ENCODE assay signal across 16 cellular contexts in genomic region chr10:63145782-63146181, GRCh38. TPM values are rescaled to one million over a fixed set of nuclear protein-coding genes. Genes with fewer than 3 reads are reported as not detected.
DNase-seq lines count a peak whose midpoint lies in the region; ATAC-seq, FAIRE-seq and TF ChIP-seq lines count a peak whose summit lies in the region.
"Had no signal": no experiment of that assay in that cellular context is flagged by ENCODE, and none has a peak within 500 bp of the region (broad histone marks: within the 10 kb centered on the region; RNA-seq: fewer than 3 reads in every experiment).

No MANE protein-coding gene starts in this region.

- no peaks in the 10 kb centered on the region for H3K36me3 ChIP-seq in astrocyte (ENCODE audit: insufficient read depth, low read length)

- H3K4me3 Mint-ChIP-seq in activated naive CD4-positive, alpha-beta T cell treated with anti-CD3 and anti-CD28 coated beads, Interleukin-2, amount 50 U/mL, for 24 hours, result no peak overlapping the region
- H3K4me3 Mint-ChIP-seq in astrocyte (ENCODE audit: unreplicated experiment), result no peak overlapping the region
- H3K4me3 Mint-ChIP-seq: stimulated activated memory B cell treated with anti-CD40 and anti-IgM and Interleukin-4, amounts not matched to agents 10 μg/mL and 1 μg/mL and 100 μg/mL, for 72 hours had no signal

- no peak for DNase-seq in activated naive CD4-positive, alpha-beta T cell treated with anti-CD3 and anti-CD28 coated beads, Interleukin-2, amount 50 U/mL, for 16 hours
- peak; percentile 44 for DNase-seq in astrocyte (ENCODE audit: low read depth)
- no peak for DNase-seq in stimulated activated naive CD8-positive, alpha-beta T cell treated with anti-CD3 and anti-CD28 coated beads, Interleukin-15, Interleukin-2, amounts not matched to agents 100 U/mL and 50 U/mL, for 24 hours
- DNase-seq in GM10266 (ENCODE audit: extremely low spot score), result no peak
- DNase-seq in effector CD4-positive, alpha-beta T cell, result no peak
- DNase-seq: activated CD4-positive, alpha-beta T cell treated with anti-CD3 and anti-CD28 coated beads for 1 hour; activated gamma-delta T cell; DMS53; NCI-H1048; NCI-H2227 treated with DMSO at 0.1 percent for 48 hours had no signal

- H3K9me3 Mint-ChIP-seq in activated naive CD4-positive, alpha-beta T cell treated with anti-CD3 and anti-CD28 coated beads, Interleukin-2, amount 50 U/mL, for 24 hours, result no peaks in the 10 kb centered on the region
- H3K9me3 Mint-ChIP-seq in astrocyte (ENCODE audit: unreplicated experiment), result no peaks in the 10 kb centered on the region
- H3K9me3 Mint-ChIP-seq: stimulated activated memory B cell treated with anti-CD40 and anti-IgM and Interleukin-4, amounts not matched to agents 10 μg/mL and 1 μg/mL and 100 μg/mL, for 72 hours had no signal

- H2AFZ ChIP-seq in astrocyte (ENCODE audit: low read depth, low read length), result no peak overlapping the region

- peak; percentile 78 for ATAC-seq in HG02885 (IDR thresholded peaks at IDR 0.05; ENCODE audit: poor library complexity, unreplicated experiment)
- ATAC-seq in stimulated activated naive CD8-positive, alpha-beta T cell treated with anti-CD3 and anti-CD28 coated beads, Interleukin-15, Interleukin-2, amounts not matched to agents 100 U/mL and 50 U/mL, for 24 hours, result peak; percentile 71
- ATAC-seq in GM21737 (IDR thresholded peaks at IDR 0.05; ENCODE audit: unreplicated experiment), result no peak
- ATAC-seq: esophagus mucosa; stimulated activated memory B cell treated with anti-CD40 and anti-IgM and Interleukin-4, amounts not matched to agents 10 μg/mL and 1 μg/mL and 100 μg/mL, for 72 hours had no signal

- H3K79me2 ChIP-seq in astrocyte (ENCODE audit: insufficient read depth, low read length), result peaks cover 90% of the 10 kb centered on the region

- H3K9ac ChIP-seq in astrocyte (ENCODE audit: low read length), result no peak overlapping the region

- H4K20me1 ChIP-seq in astrocyte (ENCODE audit: insufficient read depth, low read length), result peaks cover 76% of the 10 kb centered on the region

- no peaks in the 10 kb centered on the region for H3K9me3 ChIP-seq in astrocyte (ENCODE audit: insufficient read depth, low read depth, low read length)

- no peaks in the 10 kb centered on the region for H3K4me1 ChIP-seq in astrocyte (ENCODE audit: insufficient read depth, low read length)

- H3K4me2 ChIP-seq in astrocyte (ENCODE audit: low read length), result no peak overlapping the region

- no peak overlapping the region for H3K27ac ChIP-seq in astrocyte (ENCODE audit: low read depth, low read length)

- H3K27ac Mint-ChIP-seq in activated naive CD4-positive, alpha-beta T cell treated with anti-CD3 and anti-CD28 coated beads, Interleukin-2, amount 50 U/mL, for 24 hours, result peak overlapping the region; percentile 70
- H3K27ac Mint-ChIP-seq in astrocyte (ENCODE audit: unreplicated experiment), result no peak overlapping the region
- H3K27ac Mint-ChIP-seq: stimulated activated memory B cell treated with anti-CD40 and anti-IgM and Interleukin-4, amounts not matched to agents 10 μg/mL and 1 μg/mL and 100 μg/mL, for 72 hours had no signal

- TF ChIP-seq CTCF in astrocyte (IDR thresholded peaks at IDR 0.05; ENCODE audit: insufficient read depth, low read depth, low read length), result no peak
- TF ChIP-seq CTCF in GM10266 (IDR thresholded peaks at IDR 0.05; ENCODE audit: control insufficient read depth, insufficient read depth, low read depth, missing control alignments), result no peak

- peaks cover 8% of the 10 kb centered on the region for H3K36me3 Mint-ChIP-seq in activated naive CD4-positive, alpha-beta T cell treated with anti-CD3 and anti-CD28 coated beads, Interleukin-2, amount 50 U/mL, for 24 hours
- H3K36me3 Mint-ChIP-seq in astrocyte (ENCODE audit: low read depth, unreplicated experiment), result peaks cover 12% of the 10 kb centered on the region

- no peak for FAIRE-seq in astrocyte (lab: Jason Lieb, UNC)
- FAIRE-seq: GM12892 had no signal

- H3K4me1 Mint-ChIP-seq in activated naive CD4-positive, alpha-beta T cell treated with anti-CD3 and anti-CD28 coated beads, Interleukin-2, amount 50 U/mL, for 24 hours, result peaks cover 68% of the 10 kb centered on the region
- peaks cover 16% of the 10 kb centered on the region for H3K4me1 Mint-ChIP-seq in astrocyte (ENCODE audit: low read depth, unreplicated experiment)

- no peaks in the 10 kb centered on the region for H3K27me3 ChIP-seq in astrocyte (ENCODE audit: insufficient read depth, low read length)

- no peak overlapping the region for H3K4me3 ChIP-seq in astrocyte (ENCODE audit: insufficient read depth, low read depth, low read length)

- H3K27me3 Mint-ChIP-seq in activated naive CD4-positive, alpha-beta T cell treated with anti-CD3 and anti-CD28 coated beads, Interleukin-2, amount 50 U/mL, for 24 hours, result no peaks in the 10 kb centered on the region
- H3K27me3 Mint-ChIP-seq in astrocyte (ENCODE audit: low read depth, unreplicated experiment), result no peaks in the 10 kb centered on the region
- H3K27me3 Mint-ChIP-seq: stimulated activated memory B cell treated with anti-CD40 and anti-IgM and Interleukin-4, amounts not matched to agents 10 μg/mL and 1 μg/mL and 100 μg/mL, for 72 hours had no signal

RNA-seq across cellular contexts. Expression of gene NRBF2, which starts 12.7 kb away (rescaled TPM):
- 55.4 and 60.0 TPM in 2 replicates for total RNA-seq in astrocyte
